25 cellular contexts compared by ENCODE assay signal in genomic region chr19:30084390-30084819, GRCh38.
DNase-seq lines count a peak whose midpoint lies in the region; ATAC-seq and TF ChIP-seq lines count a peak whose summit lies in the region.
"Had no signal": no experiment of that assay in that cellular context is flagged by ENCODE, and none has a peak within 500 bp of the region (broad histone marks: within the 10 kb centered on the region; RNA-seq: fewer than 3 reads in every experiment).

No MANE protein-coding gene starts in this region.

- H3K4me1 ChIP-seq in SK-N-SH (ENCODE audit: control insufficient read depth in 1 of 2, insufficient read depth in 2 of 2, low read depth in 1 of 2, low read length in 1 of 2): peaks cover 0 to 31% of the 10 kb centered on the region in 2 experiments; a peak in 2 of 4 replicates
- peaks cover 2% of the 10 kb centered on the region for H3K4me1 ChIP-seq in right cardiac atrium (ENCODE audit: control insufficient read depth, insufficient read depth, low read length)
- peaks cover 0 to 9% (median 0%) of the 10 kb centered on the region in 6 donors for H3K4me1 ChIP-seq in spleen
- H3K4me1 ChIP-seq: SJCRH30 had no signal

- ATAC-seq in right cardiac atrium: peak; percentile 36 to 82
- ATAC-seq: GM12878 had no signal

- H3K9ac ChIP-seq in SK-N-SH: no peak overlapping the region

- H3K27me3 ChIP-seq in SK-N-SH (ENCODE audit: insufficient read depth) (no peaks in the 10 kb centered on the region), right cardiac atrium (ENCODE audit: control insufficient read depth, insufficient read depth) (no peaks in the 10 kb centered on the region), spleen (replicated peaks in 1 of 7) (peaks cover 0 to 10% (median 0%) of the 10 kb centered on the region in 7 donors)
- H3K27me3 ChIP-seq: SJCRH30 had no signal

- H4K20me1 ChIP-seq in SK-N-SH (ENCODE audit: insufficient read depth): no peaks in the 10 kb centered on the region

- no peak for TF ChIP-seq EP300 in SK-N-SH (IDR thresholded peaks at IDR 0.05; ENCODE audit: borderline replicate concordance in 1 of 2, low read depth in 1 of 2, low read length in 1 of 2)

- H3F3A ChIP-seq in SK-N-SH (replicated peaks; ENCODE audit: insufficient read depth): no peaks in the 10 kb centered on the region

- H3K9me2 ChIP-seq in SK-N-SH: no peaks in the 10 kb centered on the region

- no peak overlapping the region for H2AFZ ChIP-seq in SK-N-SH (ENCODE audit: low read depth)
- H2AFZ ChIP-seq: PC-9 had no signal

- DNase-seq in DMS 273 (lab: John Stamatoyannopoulos, UW; ENCODE audit: unreplicated experiment) (peak; percentile 11), DMS 273 treated with DMSO at 0.1 percent for 48 hours (lab: John Stamatoyannopoulos, UW) (no peak), SK-N-SH (peak; percentile 71), right cardiac atrium (peak in 1 of 3 donors; percentile 37), spleen (peak; percentile 40), DMS153 (lab: John Stamatoyannopoulos, UW) (no peak), kidney glomerular epithelial cell (lab: John Stamatoyannopoulos, UW) (no peak), NCI-H69 (lab: John Stamatoyannopoulos, UW) (no peak)
- DNase-seq: AML-193; CD4-positive, CD25-positive, alpha-beta regulatory T cell; COR-L47; GF-D8; H7; IMR-90; Kasumi-1; MM.1S; NCI-H1092 treated with DMSO at 0.1 percent for 48 hours; NCI-H2081 treated with DMSO at 0.1 percent for 48 hours; NCI-H510A treated with DMSO at 0.1 percent for 48 hours; NCI-H82; PC-9; SJCRH30 had no signal

- H3K27ac ChIP-seq in SK-N-SH (ENCODE audit: low read depth in 2 of 2, low read length in 1 of 2) (peak overlapping the region in 1 of 2 experiments; percentile 76; a peak in 1 of 4 replicates), right cardiac atrium (ENCODE audit: low read length) (no peak overlapping the region), spleen (no peak overlapping the region)
- H3K27ac ChIP-seq: 22Rv1, PC-9, RWPE1, SJCRH30 had no signal

- no peak; the same call in 1 of the 2 replicates for TF ChIP-seq RAD21 in SK-N-SH (IDR thresholded peaks at IDR 0.05; ENCODE audit: low read length)

- H3K4me3 ChIP-seq in SK-N-SH (ENCODE audit: low read depth in 2 of 2, low read length in 1 of 2) (no peak overlapping the region; a peak in 1 of 4 replicates), right cardiac atrium (ENCODE audit: low read length) (no peak overlapping the region), spleen (no peak overlapping the region)
- H3K4me3 ChIP-seq: GM12878, PC-9, SJCRH30 had no signal

- intact Hi-C loops in right cardiac atrium (cut with DNase I) (no loop called here), spleen (cut with DNase I; ENCODE audit: low total_unique reads) (no loop called here)

- no peaks in the 10 kb centered on the region for H3K79me2 ChIP-seq in SK-N-SH (ENCODE audit: insufficient read depth)

- H3K4me2 ChIP-seq in SK-N-SH: no peak overlapping the region
- H3K4me2 ChIP-seq: PC-9 had no signal

- 20% methylated on average over 12 of the region's 12 CpGs for WGBS in SK-N-SH (ENCODE audit: low lambda C conversion rate)
- WGBS in right cardiac atrium: 43% methylated on average over 12 of the region's 12 CpGs
- WGBS in spleen, 5 donors: 77 to 89% (median 88%) methylated on average over 9 to 12 of the region's 12 CpGs

- TF ChIP-seq POLR2A in spleen (IDR thresholded peaks at IDR 0.05): no peak

- H3K9me3 ChIP-seq in SK-N-SH: no peaks in the 10 kb centered on the region
- H3K9me3 ChIP-seq in right cardiac atrium (ENCODE audit: control insufficient read depth, low read length): no peaks in the 10 kb centered on the region
- H3K9me3 ChIP-seq in spleen: no peaks in the 10 kb centered on the region
- H3K9me3 ChIP-seq: SJCRH30 had no signal

- CTCF ChIA-PET in SK-N-SH (lab: Yijun Ruan, JAX): interaction anchor here (0.9 to 1.8 kb wide), 2 partner anchors 38 to 322 kb away, joined by 3 to 4 read pairs; no protein-coding TSS in a partner anchor

- no peaks in the 10 kb centered on the region for H3K36me3 ChIP-seq in SK-N-SH (replicated peaks in 1 of 2; ENCODE audit: control insufficient read depth in 1 of 2, insufficient read depth in 2 of 2, low read length in 1 of 2)
- no peaks in the 10 kb centered on the region for H3K36me3 ChIP-seq in spleen
- H3K36me3 ChIP-seq: SJCRH30 had no signal

- TF ChIP-seq CTCF in SK-N-SH (IDR thresholded peaks at IDR 0.05) (no peak), spleen (IDR thresholded peaks at IDR 0.05 in 8 of 11, conservative IDR thresholded peaks at IDR 0.05 in 3 of 11) (no peak)

- POLR2A ChIA-PET in SK-N-SH (lab: Yijun Ruan, JAX): no interaction called here

TF ChIP-seq in SK-N-SH, 30 proteins besides CTCF, POLR2A, EP300 and RAD21:
- no peak for TF ChIP-seq RXRA (IDR thresholded peaks at IDR 0.05; ENCODE audit: borderline replicate concordance, low read depth)
- TF ChIP-seq REST (IDR thresholded peaks at IDR 0.05; ENCODE audit: low read depth, low read length): no peak
- no peak for TF ChIP-seq USF1 (IDR thresholded peaks at IDR 0.05; ENCODE audit: borderline replicate concordance, low read depth)
- 0 out of 2 replicates have a peak, but pooled peaks have one; percentile 12 for TF ChIP-seq RCOR1 (IDR thresholded peaks at IDR 0.05; ENCODE audit: low read length)
- TF ChIP-seq EZH2phosphoT487 (IDR thresholded peaks at IDR 0.05; ENCODE audit: borderline replicate concordance, low read depth): no peak

Comparison
In these comparisons a context has a peak if more than half of its experiments do, and no peak if none do; other contexts are left out.
1. DNase-seq: peak in DMS 273 (single experiment), SK-N-SH (single experiment) and spleen (single experiment); none in DMS 273 treated with DMSO at 0.1 percent for 48 hours (single experiment), DMS153 (single experiment), kidney glomerular epithelial cell (single experiment) and NCI-H69 (single experiment).